In genomic region chr11:568306-569259, GRCh38 we compare ENCODE assay signal across 1 cellular context.
A peak's percentile ranks its signal among the peaks of the same experiment; 100 is the strongest.
TF ChIP-seq lines count a peak whose summit lies in the region.

No MANE protein-coding gene starts in this region.

TF ChIP-seq in HepG2, 621 proteins besides CTCF, POLR2A, EP300 and RAD21 (continued from another document and continues in another):
- TF ChIP-seq, protein P1, sequence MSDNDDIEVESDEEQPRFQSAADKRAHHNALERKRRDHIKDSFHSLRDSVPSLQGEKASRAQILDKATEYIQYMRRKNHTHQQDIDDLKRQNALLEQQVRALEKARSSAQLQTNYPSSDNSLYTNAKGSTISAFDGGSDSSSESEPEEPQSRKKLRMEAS (IDR thresholded peaks at IDR 0.05): peak; percentile 62; the same call in 1 of the 2 replicates
- TF ChIP-seq REL (CRISPR knock-in tag; conservative IDR thresholded peaks at IDR 0.05) (no peak), E2F1 (CRISPR knock-in tag; IDR thresholded peaks at IDR 0.05) (peak; percentile 25; the same call in 1 of the 2 replicates), ZNF263 (CRISPR knock-in tag; IDR thresholded peaks at IDR 0.05) (peak; percentile 27; the same call in 1 of the 2 replicates), GLI4 (CRISPR knock-in tag; IDR thresholded peaks at IDR 0.05; ENCODE audit: borderline replicate concordance) (no peak), SP1 (IDR thresholded peaks at IDR 0.05) (no peak), SP1 (CRISPR knock-in tag; IDR thresholded peaks at IDR 0.05) (peak; percentile 88), ZNF891 (CRISPR knock-in tag; IDR thresholded peaks at IDR 0.05) (0 out of 2 replicates have a peak, but pooled peaks have one; percentile 32), THAP11 (CRISPR knock-in tag; IDR thresholded peaks at IDR 0.05) (peak; percentile 21; the same call in 1 of the 2 replicates), ZNF563 (CRISPR knock-in tag; IDR thresholded peaks at IDR 0.05) (no peak), ZNF879 (CRISPR knock-in tag; IDR thresholded peaks at IDR 0.05) (peak; percentile 33; the same call in 1 of the 2 replicates), PATZ1 (CRISPR knock-in tag; IDR thresholded peaks at IDR 0.05) (peak; percentile 38; the same call in 1 of the 2 replicates), ZNF101 (CRISPR knock-in tag; IDR thresholded peaks at IDR 0.05; ENCODE audit: borderline replicate concordance, low read depth) (0 out of 2 replicates have a peak, but pooled peaks have one; percentile 29), ZBTB25 (CRISPR knock-in tag; IDR thresholded peaks at IDR 0.05) (no peak), ZSCAN12 (CRISPR knock-in tag; IDR thresholded peaks at IDR 0.05) (no peak), ZFP37 (CRISPR knock-in tag; IDR thresholded peaks at IDR 0.05; ENCODE audit: borderline replicate concordance) (no peak), DRAP1 (CRISPR knock-in tag; IDR thresholded peaks at IDR 0.05) (peak; percentile 54; the same call in 1 of the 2 replicates), ZNF7 (CRISPR knock-in tag; IDR thresholded peaks at IDR 0.05) (no peak), ZFY (CRISPR knock-in tag; IDR thresholded peaks at IDR 0.05) (peak; percentile 59), SRY (CRISPR knock-in tag; IDR thresholded peaks at IDR 0.05) (0 out of 2 replicates have a peak, but pooled peaks have one; percentile 1), SKI (IDR thresholded peaks at IDR 0.05; ENCODE audit: partially characterized antibody) (peak; percentile 88), XBP1 (CRISPR knock-in tag; IDR thresholded peaks at IDR 0.05) (no peak), ZNF569 (CRISPR knock-in tag; IDR thresholded peaks at IDR 0.05; ENCODE audit: borderline replicate concordance) (no peak), ETV5 (CRISPR knock-in tag; IDR thresholded peaks at IDR 0.05; ENCODE audit: borderline replicate concordance) (0 out of 2 replicates have a peak, but pooled peaks have one; percentile 30), ZNF232 (CRISPR knock-in tag; IDR thresholded peaks at IDR 0.05; ENCODE audit: borderline replicate concordance) (0 out of 2 replicates have a peak, but pooled peaks have one; percentile 2), YEATS4 (CRISPR knock-in tag; IDR thresholded peaks at IDR 0.05; ENCODE audit: borderline replicate concordance) (peak; percentile 82), ZNF567 (CRISPR knock-in tag; IDR thresholded peaks at IDR 0.05; ENCODE audit: borderline replicate concordance) (no peak), SAP130 (CRISPR knock-in tag; IDR thresholded peaks at IDR 0.05; ENCODE audit: low read depth) (peak; percentile 51; the same call in 1 of the 2 replicates), MAZ (IDR thresholded peaks at IDR 0.05; ENCODE audit: borderline replicate concordance, low read depth, low read length) (peak; percentile 79), MAZ (CRISPR knock-in tag; IDR thresholded peaks at IDR 0.05; ENCODE audit: low read depth) (peak; percentile 82; the same call in 1 of the 2 replicates), ZZZ3 (CRISPR knock-in tag; IDR thresholded peaks at IDR 0.05; ENCODE audit: borderline replicate concordance) (0 out of 2 replicates have a peak, but pooled peaks have one; percentile 9), TFDP1 (CRISPR knock-in tag; IDR thresholded peaks at IDR 0.05; ENCODE audit: borderline replicate concordance) (peak; percentile 47; the same call in 1 of the 2 replicates), PHF21A (CRISPR knock-in tag; IDR thresholded peaks at IDR 0.05) (peak; percentile 34; the same call in 1 of the 2 replicates), E2F5 (CRISPR knock-in tag; conservative IDR thresholded peaks at IDR 0.05) (0 out of 2 replicates have a peak, but pooled peaks have one; percentile 7), ZC3H13 (CRISPR knock-in tag; IDR thresholded peaks at IDR 0.05) (peak; percentile 68; the same call in 1 of the 2 replicates), ZNF547 (CRISPR knock-in tag; IDR thresholded peaks at IDR 0.05) (0 out of 2 replicates have a peak, but pooled peaks have one; percentile 59), FOXA3 (CRISPR knock-in tag; IDR thresholded peaks at IDR 0.05) (peak; percentile 13; the same call in 1 of the 2 replicates), POLR2AphosphoS5 (IDR thresholded peaks at IDR 0.05; ENCODE audit: low read depth, low read length) (peak; percentile 16), ZNF761 (CRISPR knock-in tag; conservative IDR thresholded peaks at IDR 0.05) (0 out of 2 replicates have a peak, but pooled peaks have one; percentile 1), MIER2 (CRISPR knock-in tag; IDR thresholded peaks at IDR 0.05) (no peak), HES4 (CRISPR knock-in tag; IDR thresholded peaks at IDR 0.05; ENCODE audit: borderline replicate concordance) (peak; percentile 41; the same call in 1 of the 2 replicates), SYNCRIP (IDR thresholded peaks at IDR 0.05; ENCODE audit: insufficient read depth, low read depth, low read length) (no peak), ZNF672 (CRISPR knock-in tag; IDR thresholded peaks at IDR 0.05) (peak; percentile 22; the same call in 1 of the 2 replicates), ZNF772 (CRISPR knock-in tag; IDR thresholded peaks at IDR 0.05) (0 out of 2 replicates have a peak, but pooled peaks have one; percentile 10), SALL1 (CRISPR knock-in tag; IDR thresholded peaks at IDR 0.05) (peak; percentile 33; the same call in 1 of the 2 replicates), MTERF4 (CRISPR knock-in tag; IDR thresholded peaks at IDR 0.05) (0 out of 2 replicates have a peak, but pooled peaks have one; percentile 33), KAT8 (CRISPR knock-in tag; IDR thresholded peaks at IDR 0.05) (no peak)
- TF ChIP-seq, protein P2, sequence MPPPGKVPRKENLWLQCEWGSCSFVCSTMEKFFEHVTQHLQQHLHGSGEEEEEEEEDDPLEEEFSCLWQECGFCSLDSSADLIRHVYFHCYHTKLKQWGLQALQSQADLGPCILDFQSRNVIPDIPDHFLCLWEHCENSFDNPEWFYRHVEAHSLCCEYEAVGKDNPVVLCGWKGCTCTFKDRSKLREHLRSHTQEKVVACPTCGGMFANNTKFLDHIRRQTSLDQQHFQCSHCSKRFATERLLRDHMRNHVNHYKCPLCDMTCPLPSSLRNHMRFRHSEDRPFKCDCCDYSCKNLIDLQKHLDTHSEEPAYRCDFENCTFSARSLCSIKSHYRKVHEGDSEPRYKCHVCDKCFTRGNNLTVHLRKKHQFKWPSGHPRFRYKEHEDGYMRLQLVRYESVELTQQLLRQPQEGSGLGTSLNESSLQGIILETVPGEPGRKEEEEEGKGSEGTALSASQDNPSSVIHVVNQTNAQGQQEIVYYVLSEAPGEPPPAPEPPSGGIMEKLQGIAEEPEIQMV (CRISPR knock-in tag; IDR thresholded peaks at IDR 0.05; ENCODE audit: low read depth): peak; percentile 5; the same call in 1 of the 2 replicates
- TF ChIP-seq, protein P3, sequence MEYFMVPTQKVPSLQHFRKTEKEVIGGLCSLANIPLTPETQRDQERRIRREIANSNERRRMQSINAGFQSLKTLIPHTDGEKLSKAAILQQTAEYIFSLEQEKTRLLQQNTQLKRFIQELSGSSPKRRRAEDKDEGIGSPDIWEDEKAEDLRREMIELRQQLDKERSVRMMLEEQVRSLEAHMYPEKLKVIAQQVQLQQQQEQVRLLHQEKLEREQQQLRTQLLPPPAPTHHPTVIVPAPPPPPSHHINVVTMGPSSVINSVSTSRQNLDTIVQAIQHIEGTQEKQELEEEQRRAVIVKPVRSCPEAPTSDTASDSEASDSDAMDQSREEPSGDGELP (IDR thresholded peaks at IDR 0.05; ENCODE audit: borderline replicate concordance, low read depth): peak; percentile 66; the same call in 1 of the 2 replicates
- TF ChIP-seq, protein P4, sequence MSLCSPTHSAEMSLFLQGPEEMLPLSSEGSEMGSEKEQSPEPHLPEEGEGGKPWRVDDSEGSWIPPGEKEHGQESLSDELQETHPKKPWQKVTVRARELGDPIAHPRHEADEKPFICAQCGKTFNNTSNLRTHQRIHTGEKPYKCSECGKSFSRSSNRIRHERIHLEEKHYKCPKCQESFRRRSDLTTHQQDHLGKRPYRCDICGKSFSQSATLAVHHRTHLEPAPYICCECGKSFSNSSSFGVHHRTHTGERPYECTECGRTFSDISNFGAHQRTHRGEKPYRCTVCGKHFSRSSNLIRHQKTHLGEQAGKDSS (CRISPR knock-in tag; IDR thresholded peaks at IDR 0.05; ENCODE audit: borderline replicate concordance, low read depth): peak; percentile 4; the same call in 1 of the 2 replicates
- TF ChIP-seq, protein P5, sequence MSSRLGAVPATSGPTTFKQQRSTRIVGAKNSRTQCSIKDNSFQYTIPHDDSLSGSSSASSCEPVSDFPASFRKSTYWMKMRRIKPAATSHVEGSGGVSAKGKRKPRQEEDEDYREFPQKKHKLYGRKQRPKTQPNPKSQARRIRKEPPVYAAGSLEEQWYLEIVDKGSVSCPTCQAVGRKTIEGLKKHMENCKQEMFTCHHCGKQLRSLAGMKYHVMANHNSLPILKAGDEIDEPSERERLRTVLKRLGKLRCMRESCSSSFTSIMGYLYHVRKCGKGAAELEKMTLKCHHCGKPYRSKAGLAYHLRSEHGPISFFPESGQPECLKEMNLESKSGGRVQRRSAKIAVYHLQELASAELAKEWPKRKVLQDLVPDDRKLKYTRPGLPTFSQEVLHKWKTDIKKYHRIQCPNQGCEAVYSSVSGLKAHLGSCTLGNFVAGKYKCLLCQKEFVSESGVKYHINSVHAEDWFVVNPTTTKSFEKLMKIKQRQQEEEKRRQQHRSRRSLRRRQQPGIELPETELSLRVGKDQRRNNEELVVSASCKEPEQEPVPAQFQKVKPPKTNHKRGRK (CRISPR knock-in tag; IDR thresholded peaks at IDR 0.05): no peak
- TF ChIP-seq, protein P6, sequence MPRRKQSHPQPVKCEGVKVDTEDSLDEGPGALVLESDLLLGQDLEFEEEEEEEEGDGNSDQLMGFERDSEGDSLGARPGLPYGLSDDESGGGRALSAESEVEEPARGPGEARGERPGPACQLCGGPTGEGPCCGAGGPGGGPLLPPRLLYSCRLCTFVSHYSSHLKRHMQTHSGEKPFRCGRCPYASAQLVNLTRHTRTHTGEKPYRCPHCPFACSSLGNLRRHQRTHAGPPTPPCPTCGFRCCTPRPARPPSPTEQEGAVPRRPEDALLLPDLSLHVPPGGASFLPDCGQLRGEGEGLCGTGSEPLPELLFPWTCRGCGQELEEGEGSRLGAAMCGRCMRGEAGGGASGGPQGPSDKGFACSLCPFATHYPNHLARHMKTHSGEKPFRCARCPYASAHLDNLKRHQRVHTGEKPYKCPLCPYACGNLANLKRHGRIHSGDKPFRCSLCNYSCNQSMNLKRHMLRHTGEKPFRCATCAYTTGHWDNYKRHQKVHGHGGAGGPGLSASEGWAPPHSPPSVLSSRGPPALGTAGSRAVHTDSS (CRISPR knock-in tag; conservative IDR thresholded peaks at IDR 0.05): no peak
